In the genomic region with DNA sequence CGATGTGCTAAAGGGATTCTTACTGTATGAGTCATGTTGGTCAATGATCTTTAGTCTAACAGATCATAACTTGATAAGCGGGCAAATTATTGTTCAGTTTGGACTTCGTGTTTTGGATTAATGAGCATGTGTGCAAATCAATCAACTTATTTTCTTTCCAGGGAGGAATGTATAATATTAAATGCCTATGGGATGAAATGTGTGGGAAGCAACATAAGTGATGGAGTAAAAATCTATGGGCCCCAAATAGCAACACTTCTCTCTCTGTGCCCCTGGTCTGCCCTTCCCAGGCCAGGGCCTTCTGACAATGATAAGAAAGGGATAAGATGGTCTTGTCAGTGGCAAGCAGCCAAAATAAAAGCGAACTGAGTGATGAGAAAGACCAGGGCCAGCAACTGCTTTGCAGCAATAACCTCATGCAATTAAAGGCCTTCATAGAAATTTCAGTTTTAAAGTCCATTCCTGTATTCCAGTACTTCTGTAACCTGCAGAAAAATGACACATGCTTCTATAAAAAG, we compare ENCODE assay signal across 22 cellular contexts.
"Had no signal": no experiment of that assay in that cellular context is flagged by ENCODE, and none has a peak within 500 bp of the region (broad histone marks: within the 10 kb centered on the region; RNA-seq: fewer than 3 reads in every experiment).

No MANE protein-coding gene starts in this region.

- DNase-seq: activated CD4-positive, alpha-beta memory T cell treated with anti-CD3 and anti-CD28 coated beads for 36 hours; activated CD4-positive, alpha-beta T cell treated with anti-CD3 and anti-CD28 coated beads, Interleukin-2, amount 10 ng/mL, durations not matched to agents 7 days and 5 days; activated CD4-positive, CD25-positive, alpha-beta regulatory T cell; activated gamma-delta T cell treated with Interleukin-2 at 50 U/mL for 16 hours; activated naive CD4-positive, alpha-beta T cell treated with anti-CD3 and anti-CD28 coated beads, Interleukin-2, amount 10 ng/mL, durations not matched to agents 7 days and 5 days; activated naive CD8-positive, alpha-beta T cell treated with anti-CD3 and anti-CD28 coated beads for 36 hours; activated T-cell treated with anti-CD3 and anti-CD28 coated beads, Interleukin-2, amount 50 U/mL, for 72 hours; brain microvascular endothelial cell; KG1; NCI-H1048; NCI-H1417; NCI-H1930; NCI-H2107; NCI-H2171 treated with DMSO at 0.1 percent for 48 hours; NCI-H226; NCI-H526; NCI-H82; SHP77 treated with DMSO at 0.1 percent for 48 hours; T-helper 1 cell had no signal

- H3K4me3 ChIP-seq: Peyer's patch had no signal

- H3K36me3 ChIP-seq: brain microvascular endothelial cell, Peyer's patch had no signal

- ATAC-seq: activated T-cell treated with anti-CD3 and anti-CD28 coated beads, Interleukin-2, amount 50 U/mL, for 72 hours had no signal

- H3K9me3 ChIP-seq: Peyer's patch had no signal

- H3K27ac ChIP-seq: brain microvascular endothelial cell, RWPE1, VCaP had no signal

- H3K27me3 ChIP-seq: brain microvascular endothelial cell, Peyer's patch had no signal
